In the genomic region with DNA sequence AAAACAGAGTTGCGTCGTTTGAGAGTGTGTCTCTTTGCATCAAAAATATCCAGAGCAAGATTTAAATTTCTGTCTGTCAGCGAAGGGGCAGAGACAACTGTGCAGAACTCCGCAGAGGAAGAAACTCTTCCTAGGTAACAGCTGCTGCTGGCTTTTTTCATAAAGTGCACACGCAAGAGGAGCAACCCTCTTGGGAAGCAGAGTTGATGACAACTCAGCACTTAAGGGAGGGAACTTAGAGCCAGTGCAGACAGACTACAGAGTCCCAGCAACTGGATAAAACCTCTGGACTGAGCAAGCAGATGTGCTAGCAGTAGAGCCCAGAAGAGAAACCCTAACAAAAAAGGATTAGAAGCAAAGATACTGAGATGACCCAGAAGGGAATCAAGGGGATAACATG, we compare ENCODE assay signal across 27 cellular contexts.
A peak's percentile ranks its signal among the peaks of the same experiment; 100 is the strongest.
DNase-seq lines count a peak whose midpoint lies in the region; ATAC-seq, FAIRE-seq and TF ChIP-seq lines count a peak whose summit lies in the region.
"Had no signal": no experiment of that assay in that cellular context is flagged by ENCODE, and none has a peak within 500 bp of the region (broad histone marks: within the 10 kb centered on the region; RNA-seq: fewer than 3 reads in every experiment).

No MANE protein-coding gene starts in this region.

- TF ChIP-seq POLR2A in Peyer's patch (IDR thresholded peaks at IDR 0.05): no peak
- no peak for TF ChIP-seq POLR2A in H54 (IDR thresholded peaks at IDR 0.05; ENCODE audit: low read depth, low read length)

- POLR2A ChIA-PET in activated CD4-positive, alpha-beta T cell treated with anti-CD3 and anti-CD28 coated beads, Interleukin-2, amount 10 ng/mL, durations not matched to agents 7 days and 5 days (lab: Charles Lee): no interaction called here

- H3K27ac Mint-ChIP-seq in activated CD4-positive, alpha-beta T cell treated with anti-CD3 and anti-CD28 coated beads, Interleukin-2, amount 10 ng/mL, durations not matched to agents 7 days and 5 days: peak overlapping the region; percentile 48
- no peak overlapping the region for H3K27ac Mint-ChIP-seq in activated CD4-positive, alpha-beta T cell treated with anti-CD3 and anti-CD28 coated beads, Interleukin-2, amount 10 ng/mL, durations not matched to agents 24 days and 14 days
- H3K27ac Mint-ChIP-seq: mesothelial cell of epicardium had no signal

- peaks cover 31% of the 10 kb centered on the region for H3K36me3 Mint-ChIP-seq in activated CD4-positive, alpha-beta T cell treated with anti-CD3 and anti-CD28 coated beads, Interleukin-2, amount 10 ng/mL, durations not matched to agents 7 days and 5 days (ENCODE audit: low read depth)
- H3K36me3 Mint-ChIP-seq in activated CD4-positive, alpha-beta T cell treated with anti-CD3 and anti-CD28 coated beads, Interleukin-2, amount 10 ng/mL, durations not matched to agents 24 days and 14 days (ENCODE audit: low read depth): peaks cover 25% of the 10 kb centered on the region
- H3K36me3 Mint-ChIP-seq: mesothelial cell of epicardium had no signal

- CTCF ChIA-PET in activated CD4-positive, alpha-beta T cell treated with anti-CD3 and anti-CD28 coated beads, Interleukin-2, amount 10 ng/mL, durations not matched to agents 7 days and 5 days (lab: Charles Lee): no interaction called here

- no peaks in the 10 kb centered on the region for H3K9me3 ChIP-seq in osteoblast (ENCODE audit: low read depth, low read length)
- H3K9me3 ChIP-seq in Peyer's patch: no peaks in the 10 kb centered on the region
- H3K9me3 ChIP-seq: BE2C had no signal

- TF ChIP-seq CTCF in osteoblast (IDR thresholded peaks at IDR 0.05; ENCODE audit: extremely low read depth, low read depth, low read length) (no peak), Peyer's patch (IDR thresholded peaks at IDR 0.05) (no peak)

- ATAC-seq in HG02970 (IDR thresholded peaks at IDR 0.05; ENCODE audit: low FRiP score, unreplicated experiment): no peak
- ATAC-seq: esophagus mucosa; naive thymus-derived CD8-positive, alpha-beta T cell had no signal

- H4K20me1 ChIP-seq in osteoblast (ENCODE audit: insufficient read depth, low read length): no peaks in the 10 kb centered on the region

- intact Hi-C loops in activated CD4-positive, alpha-beta T cell treated with anti-CD3 and anti-CD28 coated beads, Interleukin-2, amount 10 ng/mL, durations not matched to agents 24 days and 14 days (cut with micrococcal nuclease): no loop called here

- H3K4me2 ChIP-seq in osteoblast (ENCODE audit: insufficient read depth, low read length): peak overlapping the region; percentile 45

- H3K79me2 ChIP-seq in osteoblast (ENCODE audit: insufficient read depth, low read length): no peaks in the 10 kb centered on the region

- no peak for FAIRE-seq in H54 (lab: Jason Lieb, UNC)
- FAIRE-seq: islet of Langerhans had no signal

- peak overlapping the region; percentile 47 for H2AFZ ChIP-seq in osteoblast (ENCODE audit: low read length)

- H3K27me3 Mint-ChIP-seq in activated CD4-positive, alpha-beta T cell treated with anti-CD3 and anti-CD28 coated beads, Interleukin-2, amount 10 ng/mL, durations not matched to agents 7 days and 5 days: no peaks in the 10 kb centered on the region
- H3K27me3 Mint-ChIP-seq in activated CD4-positive, alpha-beta T cell treated with anti-CD3 and anti-CD28 coated beads, Interleukin-2, amount 10 ng/mL, durations not matched to agents 24 days and 14 days: no peaks in the 10 kb centered on the region
- H3K27me3 Mint-ChIP-seq: naive thymus-derived CD8-positive, alpha-beta T cell had no signal

- no peak overlapping the region for H3K4me3 ChIP-seq in osteoblast (ENCODE audit: insufficient read depth, low read length)
- no peak overlapping the region for H3K4me3 ChIP-seq in Peyer's patch
- H3K4me3 ChIP-seq: spleen had no signal

- H3K27me3 ChIP-seq in osteoblast (ENCODE audit: insufficient read depth, low read length) (no peaks in the 10 kb centered on the region), Peyer's patch (no peaks in the 10 kb centered on the region)
- H3K27me3 ChIP-seq: BE2C, spleen had no signal

- H3K36me3 ChIP-seq in osteoblast (ENCODE audit: insufficient read depth, low read length): no peaks in the 10 kb centered on the region
- no peaks in the 10 kb centered on the region for H3K36me3 ChIP-seq in Peyer's patch
- H3K36me3 ChIP-seq: BE2C, spleen had no signal

- peaks cover 48% of the 10 kb centered on the region for H3K4me1 Mint-ChIP-seq in activated CD4-positive, alpha-beta T cell treated with anti-CD3 and anti-CD28 coated beads, Interleukin-2, amount 10 ng/mL, durations not matched to agents 7 days and 5 days
- peaks cover 44% of the 10 kb centered on the region for H3K4me1 Mint-ChIP-seq in activated CD4-positive, alpha-beta T cell treated with anti-CD3 and anti-CD28 coated beads, Interleukin-2, amount 10 ng/mL, durations not matched to agents 24 days and 14 days

- peaks cover 51% of the 10 kb centered on the region for H3K4me1 ChIP-seq in osteoblast (ENCODE audit: insufficient read depth, low read length)
- no peaks in the 10 kb centered on the region for H3K4me1 ChIP-seq in Peyer's patch

- H3K27ac ChIP-seq in osteoblast (ENCODE audit: low read depth, low read length) (peak overlapping the region; percentile 100), Peyer's patch (no peak overlapping the region)
- H3K27ac ChIP-seq: spleen had no signal

- H3K4me3 Mint-ChIP-seq in activated CD4-positive, alpha-beta T cell treated with anti-CD3 and anti-CD28 coated beads, Interleukin-2, amount 10 ng/mL, durations not matched to agents 7 days and 5 days: no peak overlapping the region
- H3K4me3 Mint-ChIP-seq in activated CD4-positive, alpha-beta T cell treated with anti-CD3 and anti-CD28 coated beads, Interleukin-2, amount 10 ng/mL, durations not matched to agents 24 days and 14 days: no peak overlapping the region
- H3K4me3 Mint-ChIP-seq: mesothelial cell of epicardium had no signal

- DNase-seq in activated CD4-positive, alpha-beta T cell treated with anti-CD3 and anti-CD28 coated beads, Interleukin-2, amount 10 ng/mL, durations not matched to agents 7 days and 5 days: no peak
- no peak for DNase-seq in activated CD4-positive, alpha-beta T cell treated with anti-CD3 and anti-CD28 coated beads, Interleukin-2, amount 10 ng/mL, durations not matched to agents 24 days and 14 days
- DNase-seq in LHCN-M2 (ENCODE audit: low read depth) (peak; percentile 82), fibroblast of peridontal ligament (ENCODE audit: extremely low read depth) (peak; percentile 60), osteoblast (ENCODE audit: insufficient read length, low spot score, missing footprints) (no peak), Peyer's patch (no peak), H54 (ENCODE audit: insufficient read length, low spot score) (no peak)
- DNase-seq: activated CD4-positive, alpha-beta T cell treated with anti-CD3 and anti-CD28 coated beads for 1 hour; activated effector memory CD4-positive, alpha-beta T cell treated with anti-CD3 and anti-CD28 coated beads, Interleukin-2, amount 50 U/mL, for 16 hours; activated T-cell treated with anti-CD3 and anti-CD28 coated beads, Interleukin-2, amount 50 U/mL, for 1 hour; BE2C; cortex of kidney; DMS153; H7; KG1; MM.1S; naive thymus-derived CD8-positive, alpha-beta T cell; NCI-H2029; NCI-H446; NCI-H82; spleen; stimulated activated CD4-positive, alpha-beta T cell treated with anti-CD3 and anti-CD28 coated beads, Interleukin-2, amount 100 ng/mL, for 48 hours; trophoblast cell had no signal

- peaks cover 30% of the 10 kb centered on the region for H3K9me3 Mint-ChIP-seq in activated CD4-positive, alpha-beta T cell treated with anti-CD3 and anti-CD28 coated beads, Interleukin-2, amount 10 ng/mL, durations not matched to agents 7 days and 5 days
- H3K9me3 Mint-ChIP-seq in activated CD4-positive, alpha-beta T cell treated with anti-CD3 and anti-CD28 coated beads, Interleukin-2, amount 10 ng/mL, durations not matched to agents 24 days and 14 days: peaks cover 44% of the 10 kb centered on the region

Comparison
In these comparisons a context has a peak if more than half of its experiments do, and no peak if none do; other contexts are left out.
1. DNase-seq: peak in LHCN-M2 (single experiment) and fibroblast of peridontal ligament (single experiment); none in activated CD4-positive, alpha-beta T cell treated with anti-CD3 and anti-CD28 coated beads, Interleukin-2, amount 10 ng/mL, durations not matched to agents 7 days and 5 days (single experiment), activated CD4-positive, alpha-beta T cell treated with anti-CD3 and anti-CD28 coated beads, Interleukin-2, amount 10 ng/mL, durations not matched to agents 24 days and 14 days (single experiment), osteoblast (single experiment), Peyer's patch (0 of 3) and H54 (single experiment).